9 cellular contexts compared by ENCODE assay signal in genomic region chr10:44966129-44966815, GRCh38. TPM values are rescaled to one million over a fixed set of nuclear protein-coding genes. Genes with fewer than 3 reads are reported as not detected.
DNase-seq lines count a peak whose midpoint lies in the region; ATAC-seq and TF ChIP-seq lines count a peak whose summit lies in the region.
"Had no signal": no experiment of that assay in that cellular context is flagged by ENCODE, and none has a peak within 500 bp of the region (broad histone marks: within the 10 kb centered on the region; RNA-seq: fewer than 3 reads in every experiment).

No MANE protein-coding gene starts in this region.

- peak; percentile 15 for DNase-seq in DMS53 (lab: John Stamatoyannopoulos, UW)
- DNase-seq in DMS53 treated with DMSO at 0.1 percent for 48 hours (lab: John Stamatoyannopoulos, UW; ENCODE audit: unreplicated experiment), result no peak
- no peak for DNase-seq in esophagus muscularis mucosa (ENCODE audit: extremely low spot score)
- no peak for DNase-seq in stomach
- no peak for DNase-seq in NCI-H82 treated with DMSO at 0.1 percent for 48 hours (lab: John Stamatoyannopoulos, UW; ENCODE audit: unreplicated experiment)
- DNase-seq in KG1 (lab: John Stamatoyannopoulos, UW), result no peak
- DNase-seq in activated CD8-positive, alpha-beta memory T cell treated with anti-CD3 and anti-CD28 coated beads for 24 hours, result no peak

- no peaks in the 10 kb centered on the region for H3K9me3 ChIP-seq in esophagus muscularis mucosa
- no peaks in the 10 kb centered on the region for H3K9me3 ChIP-seq in stomach

- WGBS in esophagus muscularis mucosa, result 72% methylated on average over 8 of the region's 8 CpGs
- 67 to 78% (median 78%) methylated on average over 8 of the region's 8 CpGs for WGBS in stomach, 5 donors

- TF ChIP-seq POLR2A in esophagus muscularis mucosa (IDR thresholded peaks at IDR 0.05; ENCODE audit: low read depth), result no peak
- TF ChIP-seq POLR2A in stomach (IDR thresholded peaks at IDR 0.05), result no peak

- H3K4me1 ChIP-seq in esophagus muscularis mucosa (peaks cover 67 to 85% (median 77%) of the 10 kb centered on the region in 4 donors), stomach (peaks cover 36 to 82% (median 63%) of the 10 kb centered on the region in 4 donors)

- peak; percentile 37 for ATAC-seq in HG03342 (IDR thresholded peaks at IDR 0.05; ENCODE audit: unreplicated experiment)

- TF ChIP-seq CTCF in esophagus muscularis mucosa (IDR thresholded peaks at IDR 0.05) (no peak), stomach (IDR thresholded peaks at IDR 0.05) (no peak)

- H3K36me3 ChIP-seq in esophagus muscularis mucosa (peaks cover 8 to 18% (median 16%) of the 10 kb centered on the region in 4 donors), stomach (peaks cover 6 to 21% (median 17%) of the 10 kb centered on the region in 4 donors)

- intact Hi-C loops in esophagus muscularis mucosa (cut with DNase I), result no loop called here
- intact Hi-C loops in stomach (cut with DNase I; ENCODE audit: low total_unique reads), result loop anchor here (5.0 kb wide), 1 partner anchor 34 kb away; no protein-coding TSS in a partner anchor

- H3K27me3 ChIP-seq in esophagus muscularis mucosa, result no peaks in the 10 kb centered on the region
- H3K27me3 ChIP-seq in stomach, result no peaks in the 10 kb centered on the region

- no peak for TF ChIP-seq EP300 in esophagus muscularis mucosa (IDR thresholded peaks at IDR 0.05)
- TF ChIP-seq EP300 in stomach (IDR thresholded peaks at IDR 0.05), result no peak

- H3K4me3 ChIP-seq in esophagus muscularis mucosa, result no peak overlapping the region
- H3K4me3 ChIP-seq in stomach, result no peak overlapping the region

- H3K27ac ChIP-seq in esophagus muscularis mucosa (replicated peaks in 1 of 4) (peak overlapping the region in 3 of 4 donors; percentile 87 to 92 (median 89)), stomach (peak overlapping the region in 3 of 5 donors; percentile 34 to 51 (median 39))
- H3K27ac ChIP-seq: 22Rv1 had no signal

RNA-seq across cellular contexts. Expression of gene RASSF4, which starts 6.7 kb away (rescaled TPM):
- total RNA-seq in esophagus muscularis mucosa, result 10 to 100 TPM; 27.6 to 41.5 (median 32.7) TPM
- total RNA-seq in stomach, result 10 to 100 TPM in 4 of 5 donors, 1 to 10 TPM in 1; 7.8 to 74.5 (median 22.7) TPM
- polyA plus RNA-seq in stomach, result 10 to 100 TPM in 2 of 3 donors, 1 to 10 TPM in 1; 7.8 to 13.7 (median 10.4) TPM

RNA-seq across cellular contexts. Expression of gene DEPP1, which starts 12.3 kb away (rescaled TPM):
- 100 to 1,000 TPM in 2 of 4 donors, 10 to 100 TPM in 2; 32.0 to 413 (median 126) TPM for total RNA-seq in esophagus muscularis mucosa
- 10 to 100 TPM in 4 of 5 donors, 1 to 10 TPM in 1; 9.8 to 72.9 (median 29.0) TPM for total RNA-seq in stomach
- 10 to 100 TPM; 24.4 to 65.1 (median 42.0) TPM for polyA plus RNA-seq in stomach

RNA-seq across cellular contexts. Expression of gene ZNF22, which starts 34.5 kb away (rescaled TPM):
- total RNA-seq in esophagus muscularis mucosa (10 to 100 TPM; 17.5 to 24.4 (median 19.5) TPM), stomach (10 to 100 TPM in 3 of 5 donors, 1 to 10 TPM in 1, under 1 TPM in 1; 0.58 to 39.8 (median 13.4) TPM)
- polyA plus RNA-seq in stomach, result 10 to 100 TPM; 12.1 to 23.5 (median 20.2) TPM

RNA-seq across cellular contexts. Expression of gene TMEM72, which starts 55.1 kb away (rescaled TPM):
- total RNA-seq in esophagus muscularis mucosa (not detected), stomach (10 to 100 TPM in 1 of 5 donors, 1 to 10 TPM in 1, not detected in 3; 1.3 to 30.4 TPM)
- under 1 TPM in 1 of 3 donors, not detected in 2; 0.13 TPM for polyA plus RNA-seq in stomach
